ENCODE assay signal across 17 cellular contexts in genomic region chr2:68448671-68449394, GRCh38. TPM values are rescaled to one million over a fixed set of nuclear protein-coding genes. Genes with fewer than 3 reads are reported as not detected.
DNase-seq lines count a peak whose midpoint lies in the region; ATAC-seq and TF ChIP-seq lines count a peak whose summit lies in the region.
"Had no signal": no experiment of that assay in that cellular context is flagged by ENCODE, and none has a peak within 500 bp of the region (broad histone marks: within the 10 kb centered on the region; RNA-seq: fewer than 3 reads in every experiment).

No MANE protein-coding gene starts in this region.

- no peaks in the 10 kb centered on the region for H3K27me3 Mint-ChIP-seq in activated CD4-positive, alpha-beta T cell treated with anti-CD3 and anti-CD28 coated beads, Interleukin-2, amount 10 ng/mL, durations not matched to agents 7 days and 5 days
- H3K27me3 Mint-ChIP-seq in activated B cell treated with CpG ODN at 0.5 μM for 24 hours (no peaks in the 10 kb centered on the region), progenitor cell of endocrine pancreas (peaks cover 7% of the 10 kb centered on the region)

- DNase-seq in activated CD4-positive, alpha-beta T cell treated with anti-CD3 and anti-CD28 coated beads, Interleukin-2, amount 10 ng/mL, durations not matched to agents 7 days and 5 days, result peak; percentile 43
- no peak for DNase-seq in activated CD4-positive, alpha-beta T cell treated with anti-CD3 and anti-CD28 coated beads for 4 hours
- DNase-seq in activated B cell treated with CpG ODN at 0.5 μM for 24 hours (no peak), left lung (peak in 1 of 2 donors; percentile 62), sciatic nerve (ENCODE audit: low spot score) (no peak), GM20000 (ENCODE audit: low spot score) (no peak), A673 (ENCODE audit: low spot score) (no peak), progenitor cell of endocrine pancreas (ENCODE audit: low spot score, unreplicated experiment) (no peak)
- DNase-seq: ACHN; activated naive CD4-positive, alpha-beta T cell treated with anti-CD3 and anti-CD28 coated beads, Interleukin-2, amount 50 U/mL, for 16 hours; endodermal cell; stimulated activated CD4-positive, alpha-beta T cell treated with anti-CD3 and anti-CD28 coated beads, Interleukin-1b, Interleukin-23, amount 100 ng/mL, for 48 hours; tibial artery had no signal

- no peaks in the 10 kb centered on the region for H3K36me3 ChIP-seq in left lung
- H3K36me3 ChIP-seq in A673 (ENCODE audit: insufficient read depth, low read length, poor library complexity, severe bottlenecking), result no peaks in the 10 kb centered on the region
- H3K36me3 ChIP-seq: cardiac muscle cell, SJCRH30, tibial artery had no signal

- intact Hi-C loops in activated B cell treated with CpG ODN at 0.5 μM for 24 hours (cut with micrococcal nuclease), result no loop called here
- intact Hi-C loops in left lung (cut with DNase I), result no loop called here
- intact Hi-C loops in sciatic nerve (cut with DNase I), result no loop called here
- intact Hi-C loops in A673 (cut with micrococcal nuclease; ENCODE audit: unreplicated experiment), result no loop called here

- no peak for TF ChIP-seq CTCF in activated B cell treated with CpG ODN at 0.5 μM for 24 hours (IDR thresholded peaks at IDR 0.05)
- TF ChIP-seq CTCF in left lung (IDR thresholded peaks at IDR 0.05), result no peak
- TF ChIP-seq CTCF in GM20000 (IDR thresholded peaks at IDR 0.05; ENCODE audit: extremely low read depth, missing control alignments), result no peak
- TF ChIP-seq CTCF in A673 (conservative IDR thresholded peaks at IDR 0.05; ENCODE audit: low read depth, low read length), result no peak
- TF ChIP-seq CTCF in progenitor cell of endocrine pancreas (IDR thresholded peaks at IDR 0.05; ENCODE audit: unreplicated experiment), result no peak

- H3K9me3 ChIP-seq in left lung (peaks cover 0 to 22% of the 10 kb centered on the region in 2 donors), A673 (ENCODE audit: low read depth, low read length, poor library complexity, severe bottlenecking) (no peaks in the 10 kb centered on the region)

- H3K27ac ChIP-seq in left lung, result no peak overlapping the region
- H3K27ac ChIP-seq in A673 (ENCODE audit: low read depth, low read length, poor library complexity, severe bottlenecking), result no peak overlapping the region
- H3K27ac ChIP-seq: cardiac muscle cell, KMS-11, parathyroid adenoma, SJCRH30, tibial artery had no signal

- H3K4me3 ChIP-seq in left lung (no peak overlapping the region), A673 (ENCODE audit: low read depth, low read length, poor library complexity, severe bottlenecking) (no peak overlapping the region)
- H3K4me3 ChIP-seq: cardiac muscle cell, SJCRH30, tibial artery had no signal

- H3K27me3 ChIP-seq in left lung (no peaks in the 10 kb centered on the region), A673 (replicated peaks; ENCODE audit: insufficient read depth, low read depth, low read length, poor library complexity) (no peaks in the 10 kb centered on the region)
- H3K27me3 ChIP-seq: cardiac muscle cell, SJCRH30, tibial artery had no signal

- CTCF ChIA-PET in activated CD4-positive, alpha-beta T cell treated with anti-CD3 and anti-CD28 coated beads, Interleukin-2, amount 10 ng/mL, durations not matched to agents 7 days and 5 days (lab: Charles Lee), result no interaction called here
- CTCF ChIA-PET in activated B cell treated with CpG ODN at 0.5 μM for 24 hours (lab: Charles Lee), result interaction anchor here (1.7 kb wide), 1 partner anchor 253 kb away, joined by 4 read pairs; no protein-coding TSS in a partner anchor
- CTCF ChIA-PET in A673 (lab: Charles Lee), result no interaction called here

- peaks cover 8% of the 10 kb centered on the region for H3K4me1 Mint-ChIP-seq in activated CD4-positive, alpha-beta T cell treated with anti-CD3 and anti-CD28 coated beads, Interleukin-2, amount 10 ng/mL, durations not matched to agents 7 days and 5 days
- H3K4me1 Mint-ChIP-seq in activated B cell treated with CpG ODN at 0.5 μM for 24 hours (no peaks in the 10 kb centered on the region), progenitor cell of endocrine pancreas (ENCODE audit: low read depth) (no peaks in the 10 kb centered on the region)
- H3K4me1 Mint-ChIP-seq: endodermal cell had no signal

- POLR2A ChIA-PET in activated CD4-positive, alpha-beta T cell treated with anti-CD3 and anti-CD28 coated beads, Interleukin-2, amount 10 ng/mL, durations not matched to agents 7 days and 5 days (lab: Charles Lee), result no interaction called here
- POLR2A ChIA-PET in activated B cell treated with CpG ODN at 0.5 μM for 24 hours (lab: Charles Lee) (no interaction called here), A673 (lab: Charles Lee; ENCODE audit: low non-redundant PET) (no interaction called here)

- no peaks in the 10 kb centered on the region for H3K4me1 ChIP-seq in left lung
- no peaks in the 10 kb centered on the region for H3K4me1 ChIP-seq in A673 (ENCODE audit: insufficient read depth, low read length, poor library complexity, severe bottlenecking)
- H3K4me1 ChIP-seq: parathyroid adenoma, tibial artery had no signal

- H3K4me3 Mint-ChIP-seq in activated CD4-positive, alpha-beta T cell treated with anti-CD3 and anti-CD28 coated beads, Interleukin-2, amount 10 ng/mL, durations not matched to agents 7 days and 5 days, result no peak overlapping the region
- H3K4me3 Mint-ChIP-seq in activated B cell treated with CpG ODN at 0.5 μM for 24 hours, result no peak overlapping the region
- no peak overlapping the region for H3K4me3 Mint-ChIP-seq in progenitor cell of endocrine pancreas (ENCODE audit: low read depth)
- H3K4me3 Mint-ChIP-seq: endodermal cell had no signal

- ATAC-seq in activated B cell treated with CpG ODN at 0.5 μM for 24 hours (ENCODE audit: low read depth) (peak; percentile 49), left lung (peak; percentile 13), sciatic nerve (peak; percentile 61)

- BruUV-seq in A673 (replicated peaks; lab: Mats Ljungman, UMichigan), result no TSS peak

- H3K9me3 Mint-ChIP-seq in activated CD4-positive, alpha-beta T cell treated with anti-CD3 and anti-CD28 coated beads, Interleukin-2, amount 10 ng/mL, durations not matched to agents 7 days and 5 days, result no peaks in the 10 kb centered on the region
- H3K9me3 Mint-ChIP-seq in activated B cell treated with CpG ODN at 0.5 μM for 24 hours (peaks cover 4% of the 10 kb centered on the region), progenitor cell of endocrine pancreas (ENCODE audit: low read depth) (no peaks in the 10 kb centered on the region)
- H3K9me3 Mint-ChIP-seq: endodermal cell had no signal

- no peak overlapping the region for H3K27ac Mint-ChIP-seq in activated CD4-positive, alpha-beta T cell treated with anti-CD3 and anti-CD28 coated beads, Interleukin-2, amount 10 ng/mL, durations not matched to agents 7 days and 5 days
- H3K27ac Mint-ChIP-seq in activated B cell treated with CpG ODN at 0.5 μM for 24 hours (no peak overlapping the region), progenitor cell of endocrine pancreas (no peak overlapping the region)
- H3K27ac Mint-ChIP-seq: endodermal cell had no signal

- no peaks in the 10 kb centered on the region for H3K36me3 Mint-ChIP-seq in activated CD4-positive, alpha-beta T cell treated with anti-CD3 and anti-CD28 coated beads, Interleukin-2, amount 10 ng/mL, durations not matched to agents 7 days and 5 days (ENCODE audit: low read depth)
- H3K36me3 Mint-ChIP-seq in activated B cell treated with CpG ODN at 0.5 μM for 24 hours (ENCODE audit: low read depth) (no peaks in the 10 kb centered on the region), progenitor cell of endocrine pancreas (ENCODE audit: insufficient read depth) (no peaks in the 10 kb centered on the region)

RNA-seq across cellular contexts. Expression of gene FBXO48, which starts 18.3 kb away (rescaled TPM):
- 1 to 10 TPM; 2.8 to 3.7 TPM for total RNA-seq in activated CD4-positive, alpha-beta T cell treated with anti-CD3 and anti-CD28 coated beads, Interleukin-2, amount 10 ng/mL, durations not matched to agents 7 days and 5 days
- total RNA-seq in activated B cell treated with CpG ODN at 0.5 μM for 24 hours, result 1.8 and 2.6 TPM in 2 replicates
- 1 to 10 TPM; 1.5 TPM for total RNA-seq in left lung
- total RNA-seq in sciatic nerve, result 2.1 TPM
- total RNA-seq in A673 (2021), result 2.0 and 2.6 TPM in 2 replicates
- total RNA-seq in progenitor cell of endocrine pancreas, result 1.2 and 1.5 TPM in 2 replicates

RNA-seq across cellular contexts. Expression of gene APLF, which starts 18.6 kb away (rescaled TPM):
- total RNA-seq in activated CD4-positive, alpha-beta T cell treated with anti-CD3 and anti-CD28 coated beads, Interleukin-2, amount 10 ng/mL, durations not matched to agents 7 days and 5 days, result 1 to 10 TPM; 2.7 to 3.7 TPM
- 6.4 and 6.8 TPM in 2 replicates for total RNA-seq in activated B cell treated with CpG ODN at 0.5 μM for 24 hours
- total RNA-seq in left lung, result 1 to 10 TPM; 3.6 to 4.3 TPM
- 14.4 TPM for total RNA-seq in sciatic nerve
- total RNA-seq in A673 (2021), result 5.5 and 6.4 TPM in 2 replicates
- total RNA-seq in progenitor cell of endocrine pancreas, result 10.6 and 11.6 TPM in 2 replicates
